ENCODE assay signal across 19 cellular contexts in genomic region chr18:13235981-13236380, GRCh38. TPM values are rescaled to one million over a fixed set of nuclear protein-coding genes. Genes with fewer than 3 reads are reported as not detected.
DNase-seq lines count a peak whose midpoint lies in the region; ATAC-seq and TF ChIP-seq lines count a peak whose summit lies in the region.
"Had no signal": no experiment of that assay in that cellular context is flagged by ENCODE, and none has a peak within 500 bp of the region (broad histone marks: within the 10 kb centered on the region; RNA-seq: fewer than 3 reads in every experiment).

No MANE protein-coding gene starts in this region.

- ATAC-seq in stimulated activated naive CD8-positive, alpha-beta T cell treated with anti-CD3 and anti-CD28 coated beads, Interleukin-15, amount 100 ng/mL, for 72 hours = no peak
- ATAC-seq: GM23338 had no signal

- H3K27ac ChIP-seq in Karpas-422 (ENCODE audit: low read length) = no peak overlapping the region
- H3K27ac ChIP-seq: HL-60 had no signal

- no peaks in the 10 kb centered on the region for H3K9me2 ChIP-seq in Karpas-422 (replicated peaks; ENCODE audit: insufficient read depth, low read length)

- H3K79me2 ChIP-seq in Karpas-422 (ENCODE audit: low read length) = no peaks in the 10 kb centered on the region

- no peaks in the 10 kb centered on the region for H3K36me3 ChIP-seq in Karpas-422 (ENCODE audit: insufficient read depth, low read length)

- H3K9ac ChIP-seq in Karpas-422 (ENCODE audit: low read length) = no peak overlapping the region

- H3K27me3 Mint-ChIP-seq in brain = peaks cover 11% of the 10 kb centered on the region
- no peaks in the 10 kb centered on the region for H3K27me3 Mint-ChIP-seq in stimulated activated naive CD8-positive, alpha-beta T cell treated with anti-CD3 and anti-CD28 coated beads, Interleukin-15, amount 100 ng/mL, for 72 hours
- H3K27me3 Mint-ChIP-seq: CD4-positive, alpha-beta T cell had no signal

- H3K4me1 ChIP-seq in Karpas-422 (ENCODE audit: low read length) = no peaks in the 10 kb centered on the region

- DNase-seq in GM03348 (ENCODE audit: low spot score) (peak; percentile 58), islet precursor cell (peak; percentile 40), dedifferentiated amniotic fluid mesenchymal stem cell (ENCODE audit: extremely low spot score) (no peak), Karpas-422 (no peak), T-helper 1 cell (no peak)
- DNase-seq in stimulated activated CD8-positive, alpha-beta memory T cell treated with anti-CD3 and anti-CD28 coated beads, Interleukin-4, amount 100 ng/mL, for 48 hours = peak; percentile 9
- DNase-seq in stimulated activated naive CD8-positive, alpha-beta T cell treated with anti-CD3 and anti-CD28 coated beads, Interleukin-15, amount 100 ng/mL, for 72 hours = no peak
- DNase-seq: activated CD4-positive, alpha-beta T cell treated with anti-CD3 and anti-CD28 coated beads for 1 hour; CD4-positive, alpha-beta T cell; erythroblast; OCI-M1; stimulated activated CD4-positive, alpha-beta T cell treated with anti-CD3 and anti-CD28 coated beads, Interleukin-2, amount 100 ng/mL, for 48 hours; stimulated activated naive CD4-positive, alpha-beta T cell had no signal

- no peak overlapping the region for H3K4me3 ChIP-seq in Karpas-422 (ENCODE audit: low read length)
- H3K4me3 ChIP-seq: GM23338 had no signal

- H3K9me3 Mint-ChIP-seq in brain = peaks cover 0 to 3% (median 0%) of the 10 kb centered on the region in 5 experiments
- no peaks in the 10 kb centered on the region for H3K9me3 Mint-ChIP-seq in stimulated activated naive CD8-positive, alpha-beta T cell treated with anti-CD3 and anti-CD28 coated beads, Interleukin-15, amount 100 ng/mL, for 72 hours
- H3K9me3 Mint-ChIP-seq: CD4-positive, alpha-beta T cell; GM23338; T-helper 1 cell treated with Interleukin-12 subunit alpha and Interleukin-12 subunit beta and Interleukin-4 antibody, amounts not matched to agents 30 μg/mL and 1 μg/mL, for 36 hours had no signal

- no peaks in the 10 kb centered on the region for H4K20me1 ChIP-seq in Karpas-422 (ENCODE audit: insufficient read depth, low read depth, low read length)

- H3K4me1 Mint-ChIP-seq in brain = peaks cover 50% of the 10 kb centered on the region
- peaks cover 14% of the 10 kb centered on the region for H3K4me1 Mint-ChIP-seq in stimulated activated naive CD8-positive, alpha-beta T cell treated with anti-CD3 and anti-CD28 coated beads, Interleukin-15, amount 100 ng/mL, for 72 hours

- no peaks in the 10 kb centered on the region for H3K27me3 ChIP-seq in Karpas-422 (ENCODE audit: low read length)

- no peak overlapping the region for H2AFZ ChIP-seq in Karpas-422 (ENCODE audit: low read length)
- H2AFZ ChIP-seq: GM23338 had no signal

- no peak overlapping the region for H3K4me2 ChIP-seq in Karpas-422 (ENCODE audit: low read depth, low read length, poor library complexity, severe bottlenecking)
- H3K4me2 ChIP-seq: GM23338 had no signal

- no peaks in the 10 kb centered on the region for H3K9me3 ChIP-seq in Karpas-422 (ENCODE audit: low read length)

- no peaks in the 10 kb centered on the region for H3K36me3 Mint-ChIP-seq in brain

- peak overlapping the region in 2 of 5 experiments; percentile 61 to 72 for H3K4me3 Mint-ChIP-seq in brain
- H3K4me3 Mint-ChIP-seq in stimulated activated naive CD8-positive, alpha-beta T cell treated with anti-CD3 and anti-CD28 coated beads, Interleukin-15, amount 100 ng/mL, for 72 hours = no peak overlapping the region
- H3K4me3 Mint-ChIP-seq: CD4-positive, alpha-beta T cell; GM23338; T-helper 1 cell treated with Interleukin-12 subunit alpha and Interleukin-12 subunit beta and Interleukin-4 antibody, amounts not matched to agents 30 μg/mL and 1 μg/mL, for 36 hours had no signal

- peak overlapping the region in 4 of 5 experiments; percentile 59 to 86 (median 82) for H3K27ac Mint-ChIP-seq in brain
- no peak overlapping the region for H3K27ac Mint-ChIP-seq in stimulated activated naive CD8-positive, alpha-beta T cell treated with anti-CD3 and anti-CD28 coated beads, Interleukin-15, amount 100 ng/mL, for 72 hours
- H3K27ac Mint-ChIP-seq: CD4-positive, alpha-beta T cell; T-helper 1 cell treated with Interleukin-12 subunit alpha and Interleukin-12 subunit beta and Interleukin-4 antibody, amounts not matched to agents 30 μg/mL and 1 μg/mL, for 36 hours had no signal

- no peak for TF ChIP-seq CTCF in brain (conservative IDR thresholded peaks at IDR 0.05)

RNA-seq across cellular contexts. Expression of gene LDLRAD4, which starts 17.4 kb away (rescaled TPM):
- polyA plus RNA-seq in brain (ENCODE audit: insufficient read depth, low read depth, low replicate concordance) = 20.2 TPM
- total RNA-seq in Karpas-422 (2014; rRNA removed; shearing (Covaris generic); ENCODE audit: low replicate concordance) = 204 and 269 TPM in 2 replicates
- total RNA-seq: bronchial epithelial cell, LHCN-M2 had no signal

Comparison
In these comparisons a context has a peak if more than half of its experiments do, and no peak if none do; other contexts are left out.
1. DNase-seq: peak in GM03348 (single experiment), islet precursor cell (single experiment) and stimulated activated CD8-positive, alpha-beta memory T cell treated with anti-CD3 and anti-CD28 coated beads, Interleukin-4, amount 100 ng/mL, for 48 hours (single experiment); none in dedifferentiated amniotic fluid mesenchymal stem cell (single experiment), Karpas-422 (single experiment), T-helper 1 cell (0 of 5) and stimulated activated naive CD8-positive, alpha-beta T cell treated with anti-CD3 and anti-CD28 coated beads, Interleukin-15, amount 100 ng/mL, for 72 hours (0 of 2).
2. H3K27ac Mint-ChIP-seq: peak in brain (4 of 5); none in stimulated activated naive CD8-positive, alpha-beta T cell treated with anti-CD3 and anti-CD28 coated beads, Interleukin-15, amount 100 ng/mL, for 72 hours (0 of 2).